In genomic region chr14:64938972-64939816, GRCh38 we compare ENCODE assay signal across 11 cellular contexts. TPM values are rescaled to one million over a fixed set of nuclear protein-coding genes. Genes with fewer than 3 reads are reported as not detected.
DNase-seq lines count a peak whose midpoint lies in the region; ATAC-seq lines count a peak whose summit lies in the region.
"Had no signal": no experiment of that assay in that cellular context is flagged by ENCODE, and none has a peak within 500 bp of the region (broad histone marks: within the 10 kb centered on the region; RNA-seq: fewer than 3 reads in every experiment).

No MANE protein-coding gene starts in this region.

- peak overlapping the region; percentile 34 for H3K27ac Mint-ChIP-seq in activated T-cell treated with anti-CD3 and anti-CD28 coated beads, Interleukin-2, amount 50 U/mL, for 72 hours
- H3K27ac Mint-ChIP-seq in activated T-helper 17 cell treated with anti-CD3 and anti-CD28 coated beads, Interleukin-2, amount 50 U/mL, for 72 hours = peak overlapping the region; percentile 18
- H3K27ac Mint-ChIP-seq in stimulated activated effector memory CD8-positive, alpha-beta T cell treated with anti-CD3 and anti-CD28 coated beads, Interleukin-12 subunit alpha, Interleukin-12 subunit beta, amount 100 ng/mL, for 72 hours = peak overlapping the region; percentile 41

- 94% methylated on average over 17 of the region's 17 CpGs for WGBS in right cardiac atrium

- ATAC-seq in activated T-cell treated with anti-CD3 and anti-CD28 coated beads, Interleukin-2, amount 50 U/mL, for 72 hours (replicated peaks in 1 of 2) = no peak
- ATAC-seq in activated T-cell treated with anti-CD3 and anti-CD28 coated beads, Interleukin-2, amount 50 U/mL, for 4 hours = no peak
- no peak for ATAC-seq in activated T-helper 17 cell treated with anti-CD3 and anti-CD28 coated beads, Interleukin-2, amount 50 U/mL, for 72 hours (replicated peaks)
- no peak for ATAC-seq in stimulated activated effector memory CD8-positive, alpha-beta T cell treated with anti-CD3 and anti-CD28 coated beads, Interleukin-12 subunit alpha, Interleukin-12 subunit beta, amount 100 ng/mL, for 72 hours
- ATAC-seq in right cardiac atrium = no peak

- H3K9me3 Mint-ChIP-seq in activated T-cell treated with anti-CD3 and anti-CD28 coated beads, Interleukin-2, amount 50 U/mL, for 72 hours = no peaks in the 10 kb centered on the region
- H3K9me3 Mint-ChIP-seq in activated T-cell treated with anti-CD3 and anti-CD28 coated beads, Interleukin-2, amount 50 U/mL, for 4 hours = no peaks in the 10 kb centered on the region
- H3K9me3 Mint-ChIP-seq in activated T-helper 17 cell treated with anti-CD3 and anti-CD28 coated beads, Interleukin-2, amount 50 U/mL, for 72 hours = no peaks in the 10 kb centered on the region
- no peaks in the 10 kb centered on the region for H3K9me3 Mint-ChIP-seq in stimulated activated effector memory CD8-positive, alpha-beta T cell treated with anti-CD3 and anti-CD28 coated beads, Interleukin-12 subunit alpha, Interleukin-12 subunit beta, amount 100 ng/mL, for 72 hours

- H3K4me1 Mint-ChIP-seq in activated T-cell treated with anti-CD3 and anti-CD28 coated beads, Interleukin-2, amount 50 U/mL, for 72 hours (ENCODE audit: low read depth) = peaks cover 67% of the 10 kb centered on the region
- peaks cover 74% of the 10 kb centered on the region for H3K4me1 Mint-ChIP-seq in activated T-cell treated with anti-CD3 and anti-CD28 coated beads, Interleukin-2, amount 50 U/mL, for 4 hours (ENCODE audit: low read depth)
- peaks cover 33% of the 10 kb centered on the region for H3K4me1 Mint-ChIP-seq in activated T-helper 17 cell treated with anti-CD3 and anti-CD28 coated beads, Interleukin-2, amount 50 U/mL, for 72 hours
- peaks cover 63% of the 10 kb centered on the region for H3K4me1 Mint-ChIP-seq in stimulated activated effector memory CD8-positive, alpha-beta T cell treated with anti-CD3 and anti-CD28 coated beads, Interleukin-12 subunit alpha, Interleukin-12 subunit beta, amount 100 ng/mL, for 72 hours

- H3K9me3 ChIP-seq in right cardiac atrium (ENCODE audit: control insufficient read depth, low read length) = no peaks in the 10 kb centered on the region
- H3K9me3 ChIP-seq: sigmoid colon, SJSA1 had no signal

- no peak for DNase-seq in activated T-cell treated with anti-CD3 and anti-CD28 coated beads, Interleukin-2, amount 50 U/mL, for 72 hours
- no peak for DNase-seq in activated T-cell treated with anti-CD3 and anti-CD28 coated beads, Interleukin-2, amount 50 U/mL, for 4 hours
- DNase-seq in stimulated activated effector memory CD8-positive, alpha-beta T cell treated with anti-CD3 and anti-CD28 coated beads, Interleukin-12 subunit alpha, Interleukin-12 subunit beta, amount 100 ng/mL, for 72 hours (ENCODE audit: low spot score in 2 of 2) = no peak
- DNase-seq in RPMI8226 (no peak), right cardiac atrium (no peak)
- DNase-seq: foreskin fibroblast, NCI-H2171, sigmoid colon had no signal

- H3K4me3 ChIP-seq in right cardiac atrium (ENCODE audit: low read length) = no peak overlapping the region
- H3K4me3 ChIP-seq: sigmoid colon, SJSA1 had no signal

- no peak overlapping the region for H3K27ac ChIP-seq in right cardiac atrium (ENCODE audit: low read length)
- H3K27ac ChIP-seq: sigmoid colon, SJSA1 had no signal

- H3K4me1 ChIP-seq in right cardiac atrium (ENCODE audit: control insufficient read depth, insufficient read depth, low read length) = no peaks in the 10 kb centered on the region
- H3K4me1 ChIP-seq: SJSA1 had no signal

- H3K27me3 ChIP-seq in right cardiac atrium (ENCODE audit: control insufficient read depth, insufficient read depth) = no peaks in the 10 kb centered on the region
- H3K27me3 ChIP-seq: sigmoid colon, SJSA1 had no signal

- no peaks in the 10 kb centered on the region for H3K27me3 Mint-ChIP-seq in activated T-cell treated with anti-CD3 and anti-CD28 coated beads, Interleukin-2, amount 50 U/mL, for 72 hours (ENCODE audit: low read depth)
- H3K27me3 Mint-ChIP-seq in activated T-cell treated with anti-CD3 and anti-CD28 coated beads, Interleukin-2, amount 50 U/mL, for 4 hours (ENCODE audit: low read depth) = no peaks in the 10 kb centered on the region
- no peaks in the 10 kb centered on the region for H3K27me3 Mint-ChIP-seq in activated T-helper 17 cell treated with anti-CD3 and anti-CD28 coated beads, Interleukin-2, amount 50 U/mL, for 72 hours

- intact Hi-C loops in right cardiac atrium (cut with DNase I) = no loop called here

- no peak overlapping the region for H3K4me3 Mint-ChIP-seq in activated T-cell treated with anti-CD3 and anti-CD28 coated beads, Interleukin-2, amount 50 U/mL, for 72 hours
- no peak overlapping the region for H3K4me3 Mint-ChIP-seq in activated T-cell treated with anti-CD3 and anti-CD28 coated beads, Interleukin-2, amount 50 U/mL, for 4 hours
- H3K4me3 Mint-ChIP-seq in activated T-helper 17 cell treated with anti-CD3 and anti-CD28 coated beads, Interleukin-2, amount 50 U/mL, for 72 hours = no peak overlapping the region
- H3K4me3 Mint-ChIP-seq in stimulated activated effector memory CD8-positive, alpha-beta T cell treated with anti-CD3 and anti-CD28 coated beads, Interleukin-12 subunit alpha, Interleukin-12 subunit beta, amount 100 ng/mL, for 72 hours = no peak overlapping the region

- H3K36me3 Mint-ChIP-seq in activated T-cell treated with anti-CD3 and anti-CD28 coated beads, Interleukin-2, amount 50 U/mL, for 72 hours (ENCODE audit: insufficient read depth in 2 of 2) = peaks cover 3 to 19% of the 10 kb centered on the region in 2 donors
- H3K36me3 Mint-ChIP-seq in activated T-cell treated with anti-CD3 and anti-CD28 coated beads, Interleukin-2, amount 50 U/mL, for 4 hours (ENCODE audit: insufficient read depth) = peaks cover 40% of the 10 kb centered on the region
- peaks cover 39% of the 10 kb centered on the region for H3K36me3 Mint-ChIP-seq in activated T-helper 17 cell treated with anti-CD3 and anti-CD28 coated beads, Interleukin-2, amount 50 U/mL, for 72 hours (ENCODE audit: low read depth)
- peaks cover 44% of the 10 kb centered on the region for H3K36me3 Mint-ChIP-seq in stimulated activated effector memory CD8-positive, alpha-beta T cell treated with anti-CD3 and anti-CD28 coated beads, Interleukin-12 subunit alpha, Interleukin-12 subunit beta, amount 100 ng/mL, for 72 hours

RNA-seq across cellular contexts. Expression of gene GPX2, which starts 3.4 kb away (rescaled TPM):
- total RNA-seq in activated T-cell treated with anti-CD3 and anti-CD28 coated beads, Interleukin-2, amount 50 U/mL, for 72 hours = not detected
- total RNA-seq in activated T-cell treated with anti-CD3 and anti-CD28 coated beads, Interleukin-2, amount 50 U/mL, for 4 hours = under 1 TPM in 1 of 3 donors, not detected in 2; 0.22 TPM
- total RNA-seq in activated T-helper 17 cell treated with anti-CD3 and anti-CD28 coated beads, Interleukin-2, amount 50 U/mL, for 72 hours = not detected
- not detected for total RNA-seq in right cardiac atrium
- 0.23 TPM for polyA plus RNA-seq in right cardiac atrium
- total RNA-seq: cerebellum, SJSA1 had no signal

RNA-seq across cellular contexts. Expression of gene CHURC1, which starts 24.9 kb away (rescaled TPM):
- total RNA-seq in activated T-cell treated with anti-CD3 and anti-CD28 coated beads, Interleukin-2, amount 50 U/mL, for 72 hours = 10 to 100 TPM; 36.5 to 38.1 TPM
- total RNA-seq in activated T-cell treated with anti-CD3 and anti-CD28 coated beads, Interleukin-2, amount 50 U/mL, for 4 hours = 10 to 100 TPM; 48.3 to 55.8 (median 49.3) TPM
- 10 to 100 TPM; 53.8 to 56.0 TPM for total RNA-seq in activated T-helper 17 cell treated with anti-CD3 and anti-CD28 coated beads, Interleukin-2, amount 50 U/mL, for 72 hours
- 100 to 1,000 TPM in 1 of 4 donors, 10 to 100 TPM in 3; 78.6 to 114 (median 92.7) TPM for total RNA-seq in right cardiac atrium
- 55.5 TPM for polyA plus RNA-seq in right cardiac atrium

RNA-seq across cellular contexts. Expression of gene RAB15, which starts 32.9 kb away (rescaled TPM):
- total RNA-seq in activated T-cell treated with anti-CD3 and anti-CD28 coated beads, Interleukin-2, amount 50 U/mL, for 72 hours = 1 to 10 TPM; 4.4 to 6.0 TPM
- total RNA-seq in activated T-cell treated with anti-CD3 and anti-CD28 coated beads, Interleukin-2, amount 50 U/mL, for 4 hours = 1 to 10 TPM; 2.7 to 3.7 (median 3.5) TPM
- total RNA-seq in activated T-helper 17 cell treated with anti-CD3 and anti-CD28 coated beads, Interleukin-2, amount 50 U/mL, for 72 hours = 1 to 10 TPM; 4.3 to 7.2 TPM
- total RNA-seq in right cardiac atrium = 10 to 100 TPM; 12.7 to 48.1 (median 16.9) TPM
- polyA plus RNA-seq in right cardiac atrium = 29.5 TPM

RNA-seq across cellular contexts. Expression of gene FNTB, which starts 47.5 kb away (rescaled TPM):
- 10 to 100 TPM; 14.4 to 17.1 TPM for total RNA-seq in activated T-cell treated with anti-CD3 and anti-CD28 coated beads, Interleukin-2, amount 50 U/mL, for 72 hours
- 10 to 100 TPM in 2 of 3 donors, 1 to 10 TPM in 1; 9.4 to 11.7 (median 10.9) TPM for total RNA-seq in activated T-cell treated with anti-CD3 and anti-CD28 coated beads, Interleukin-2, amount 50 U/mL, for 4 hours
- total RNA-seq in activated T-helper 17 cell treated with anti-CD3 and anti-CD28 coated beads, Interleukin-2, amount 50 U/mL, for 72 hours = 10 to 100 TPM; 24.7 to 47.1 TPM
- total RNA-seq in right cardiac atrium = 10 to 100 TPM; 10.6 to 20.7 (median 15.3) TPM
- 14.9 TPM for polyA plus RNA-seq in right cardiac atrium

RNA-seq across cellular contexts. Expression of gene SPTB, which starts 59.5 kb away (rescaled TPM):
- total RNA-seq in activated T-cell treated with anti-CD3 and anti-CD28 coated beads, Interleukin-2, amount 50 U/mL, for 72 hours = under 1 TPM; 0.23 to 0.70 TPM
- total RNA-seq in activated T-cell treated with anti-CD3 and anti-CD28 coated beads, Interleukin-2, amount 50 U/mL, for 4 hours = under 1 TPM; 0.08 to 0.20 (median 0.08) TPM
- under 1 TPM; 0.15 to 0.29 TPM for total RNA-seq in activated T-helper 17 cell treated with anti-CD3 and anti-CD28 coated beads, Interleukin-2, amount 50 U/mL, for 72 hours
- total RNA-seq in right cardiac atrium = 10 to 100 TPM; 79.4 to 96.5 (median 83.4) TPM
- polyA plus RNA-seq in right cardiac atrium = 68.4 TPM
